8 cellular contexts compared by ENCODE assay signal in the genomic region with DNA sequence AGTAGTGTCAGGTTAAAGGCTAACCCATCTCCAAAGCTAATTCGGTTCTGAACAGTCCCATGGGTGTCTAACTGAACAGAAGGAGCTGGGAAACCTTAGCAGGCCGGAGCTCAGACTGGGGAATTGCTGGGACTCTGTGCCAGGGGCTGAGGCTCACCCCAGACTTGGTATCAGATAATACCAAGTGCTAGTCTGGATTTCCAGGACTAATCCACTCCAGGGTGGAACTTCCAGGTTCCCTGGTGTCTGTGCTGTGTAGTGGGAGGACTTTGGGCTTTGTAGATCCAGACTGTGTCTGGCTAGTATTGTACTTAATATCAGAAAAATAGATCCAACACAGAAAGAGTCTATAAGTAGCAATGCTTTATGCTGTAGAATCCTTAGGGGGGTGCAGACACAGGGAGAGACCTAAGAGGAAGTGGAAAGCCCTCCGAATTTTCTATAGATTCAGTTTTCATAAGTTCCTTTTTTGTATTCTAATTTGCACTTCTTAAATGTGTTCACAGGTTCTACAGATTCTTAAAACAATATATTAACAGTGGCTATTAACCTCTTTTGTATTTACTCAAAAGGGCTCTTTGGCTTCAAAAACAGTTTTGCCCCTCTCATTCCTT. TPM values are rescaled to one million over a fixed set of nuclear protein-coding genes. Genes with fewer than 3 reads are reported as not detected.
A peak's percentile ranks its signal among the peaks of the same experiment; 100 is the strongest.
DNase-seq lines count a peak whose midpoint lies in the region; ATAC-seq and TF ChIP-seq lines count a peak whose summit lies in the region.

No MANE protein-coding gene starts in this region.

- H3K36me3 ChIP-seq in NT2/D1 (ENCODE audit: insufficient read depth, insufficient read length, low read length) (peaks cover 11% of the 10 kb centered on the region), skeletal muscle tissue (ENCODE audit: control insufficient read depth in 3 of 3, insufficient read depth in 3 of 3, low read length in 3 of 3) (no peaks in the 10 kb centered on the region)

- H3K4me3 ChIP-seq in NT2/D1 (ENCODE audit: insufficient read length, low read depth) (no peak overlapping the region), epithelial cell of proximal tubule (ENCODE audit: low read depth, low read length) (peak overlapping the region; percentile 14), skeletal muscle tissue (ENCODE audit: low read length in 3 of 3) (no peak overlapping the region)

- H3K27ac ChIP-seq in skeletal muscle tissue (ENCODE audit: low read depth, low read length), result peak overlapping the region; percentile 90

- DNase-seq in T-helper 1 cell (no peak), NT2/D1 (ENCODE audit: low read depth, low spot score) (no peak), epithelial cell of proximal tubule (ENCODE audit: low read depth) (no peak), omental fat pad (ENCODE audit: low spot score) (no peak), HPDE6-E6E7 (ENCODE audit: extremely low spot score) (no peak)

- H3K27me3 Mint-ChIP-seq in T-helper 1 cell treated with Interleukin-12 subunit alpha and Interleukin-12 subunit beta and Interleukin-4 antibody, amounts not matched to agents 30 μg/mL and 1 μg/mL, for 36 hours (ENCODE audit: low read depth), result peaks cover 13% of the 10 kb centered on the region

- H3K9ac ChIP-seq in NT2/D1 (ENCODE audit: insufficient read length, low read depth) (peak overlapping the region; percentile 42), skeletal muscle tissue (ENCODE audit: low read depth in 1 of 3, low read length in 3 of 3) (peak overlapping the region in 2 of 3 donors; percentile 17 to 63)

- no peaks in the 10 kb centered on the region for H3K9me3 Mint-ChIP-seq in T-helper 1 cell treated with Interleukin-12 subunit alpha and Interleukin-12 subunit beta and Interleukin-4 antibody, amounts not matched to agents 30 μg/mL and 1 μg/mL, for 36 hours

- ATAC-seq in omental fat pad (ENCODE audit: low FRiP score), result no peak
- ATAC-seq in HG03280 (IDR thresholded peaks at IDR 0.05; ENCODE audit: unreplicated experiment), result no peak

- no peak overlapping the region for H3K27ac Mint-ChIP-seq in T-helper 1 cell treated with Interleukin-12 subunit alpha and Interleukin-12 subunit beta and Interleukin-4 antibody, amounts not matched to agents 30 μg/mL and 1 μg/mL, for 36 hours

- peak overlapping the region; percentile 91 for H3K4me3 Mint-ChIP-seq in T-helper 1 cell treated with Interleukin-12 subunit alpha and Interleukin-12 subunit beta and Interleukin-4 antibody, amounts not matched to agents 30 μg/mL and 1 μg/mL, for 36 hours

- H3K27me3 ChIP-seq in NT2/D1 (ENCODE audit: insufficient read depth, insufficient read length) (no peaks in the 10 kb centered on the region), skeletal muscle tissue (ENCODE audit: control insufficient read depth in 3 of 3, insufficient read depth in 3 of 3, low read length in 3 of 3) (no peaks in the 10 kb centered on the region)

- TF ChIP-seq CTCF in epithelial cell of proximal tubule (conservative IDR thresholded peaks at IDR 0.05; ENCODE audit: low read depth, low read length), result no peak
- no peak for TF ChIP-seq CTCF in omental fat pad (IDR thresholded peaks at IDR 0.05)

- no peaks in the 10 kb centered on the region for H3K4me1 ChIP-seq in NT2/D1 (ENCODE audit: insufficient read depth, insufficient read length)
- peaks cover 18 to 36% (median 27%) of the 10 kb centered on the region in 3 donors for H3K4me1 ChIP-seq in skeletal muscle tissue (ENCODE audit: control insufficient read depth in 3 of 3, insufficient read depth in 3 of 3, low read length in 3 of 3)

- peaks cover 31% of the 10 kb centered on the region for H3K4me1 Mint-ChIP-seq in T-helper 1 cell treated with Interleukin-12 subunit alpha and Interleukin-12 subunit beta and Interleukin-4 antibody, amounts not matched to agents 30 μg/mL and 1 μg/mL, for 36 hours (ENCODE audit: low read depth)

- H3K9me3 ChIP-seq in NT2/D1 (ENCODE audit: insufficient read depth, low read length) (no peaks in the 10 kb centered on the region), skeletal muscle tissue (ENCODE audit: control insufficient read depth in 3 of 3, low read length in 3 of 3) (no peaks in the 10 kb centered on the region)

- peaks cover 7% of the 10 kb centered on the region for H3K36me3 Mint-ChIP-seq in T-helper 1 cell treated with Interleukin-12 subunit alpha and Interleukin-12 subunit beta and Interleukin-4 antibody, amounts not matched to agents 30 μg/mL and 1 μg/mL, for 36 hours (ENCODE audit: low read depth)

RNA-seq across cellular contexts. Expression of gene ZNF827, which starts 4.1 kb away (rescaled TPM):
- total RNA-seq in epithelial cell of proximal tubule (14.1 and 17.4 TPM in 2 replicates), skeletal muscle tissue (9.4 TPM), omental fat pad (10 to 100 TPM in 1 of 4 donors, 1 to 10 TPM in 3; 5.2 to 11.8 (median 7.1) TPM)
